24 cellular contexts compared by ENCODE assay signal in genomic region chr10:122204691-122205489, GRCh38.
DNase-seq lines count a peak whose midpoint lies in the region; ATAC-seq and TF ChIP-seq lines count a peak whose summit lies in the region.
"Had no signal": no experiment of that assay in that cellular context is flagged by ENCODE, and none has a peak within 500 bp of the region (broad histone marks: within the 10 kb centered on the region; RNA-seq: fewer than 3 reads in every experiment).

No MANE protein-coding gene starts in this region.

- intact Hi-C loops in naive thymus-derived CD4-positive, alpha-beta T cell (cut with micrococcal nuclease), result no loop called here

- H3K27me3 Mint-ChIP-seq in HFFc6 (ENCODE audit: insufficient read depth) (peaks cover 2% of the 10 kb centered on the region; the same call in 1 of the 2 replicates), endothelial cell (ENCODE audit: unreplicated experiment) (peaks cover 3% of the 10 kb centered on the region)
- H3K27me3 Mint-ChIP-seq in naive thymus-derived CD4-positive, alpha-beta T cell, result peaks cover 0 to 9% (median 0%) of the 10 kb centered on the region in 5 donors
- H3K27me3 Mint-ChIP-seq: activated naive CD4-positive, alpha-beta T cell treated with anti-CD3 and anti-CD28 coated beads, Interleukin-2, amount 10 ng/mL, durations not matched to agents 7 days and 5 days had no signal

- no peaks in the 10 kb centered on the region for H3K4me1 ChIP-seq in naive thymus-derived CD4-positive, alpha-beta T cell (ENCODE audit: control insufficient read depth in 2 of 2, insufficient read depth in 2 of 2, low read length in 2 of 2)
- H3K4me1 ChIP-seq: foreskin keratinocyte had no signal

- no peak overlapping the region for H3K27ac ChIP-seq in naive thymus-derived CD4-positive, alpha-beta T cell (ENCODE audit: low read depth, low read length)
- H3K27ac ChIP-seq: coronary artery, foreskin keratinocyte, spleen had no signal

- no peaks in the 10 kb centered on the region for H3K27me3 ChIP-seq in naive thymus-derived CD4-positive, alpha-beta T cell (ENCODE audit: control insufficient read depth in 2 of 2, insufficient read depth in 2 of 2, low read length in 2 of 2)
- H3K27me3 ChIP-seq: foreskin keratinocyte, spleen had no signal

- peaks cover under 1% of the 10 kb centered on the region for H3K36me3 Mint-ChIP-seq in HFFc6 (ENCODE audit: low read depth)
- H3K36me3 Mint-ChIP-seq in endothelial cell (ENCODE audit: low read depth, unreplicated experiment), result peaks cover 15% of the 10 kb centered on the region
- H3K36me3 Mint-ChIP-seq in naive thymus-derived CD4-positive, alpha-beta T cell, result no peaks in the 10 kb centered on the region
- H3K36me3 Mint-ChIP-seq: activated naive CD4-positive, alpha-beta T cell treated with anti-CD3 and anti-CD28 coated beads, Interleukin-2, amount 10 ng/mL, durations not matched to agents 7 days and 5 days; CD14-positive monocyte; immature natural killer cell; natural killer cell treated with Interleukin-12 subunit alpha and Interleukin-12 subunit beta and Interleukin-15 and Interleukin-18, amount 100 ng/mL, for 72 hours had no signal

- H3K9me3 Mint-ChIP-seq in HFFc6 (no peaks in the 10 kb centered on the region), endothelial cell (ENCODE audit: unreplicated experiment) (no peaks in the 10 kb centered on the region)
- peaks cover 0 to 8% (median 0%) of the 10 kb centered on the region in 11 donors for H3K9me3 Mint-ChIP-seq in naive thymus-derived CD4-positive, alpha-beta T cell
- H3K9me3 Mint-ChIP-seq: activated naive CD4-positive, alpha-beta T cell treated with anti-CD3 and anti-CD28 coated beads, Interleukin-2, amount 10 ng/mL, durations not matched to agents 7 days and 5 days; activated T-helper 1 cell treated with anti-CD3 and anti-CD28 coated beads, Interleukin-12 subunit alpha, Interleukin-12 subunit beta, Interleukin-2, Interleukin-4 antibody, amounts not matched to agents 30 ng/mL and 10 ng/mL and 1 ng/mL, durations not matched to agents 14 hours and 24 hours and 36 hours; immature natural killer cell; natural killer cell treated with Interleukin-12 subunit alpha and Interleukin-12 subunit beta and Interleukin-15 and Interleukin-18, amount 100 ng/mL, for 72 hours had no signal

- DNase-seq in AG10803 (ENCODE audit: low read depth) (no peak), HFFc6 (no peak), endothelial cell (ENCODE audit: low spot score) (no peak), myocyte (ENCODE audit: low read depth) (peak; percentile 6), midbrain (lab: John Stamatoyannopoulos, UW) (no peak)
- DNase-seq in naive thymus-derived CD4-positive, alpha-beta T cell, result no peak
- DNase-seq: activated CD4-positive, alpha-beta T cell treated with anti-CD3 and anti-CD28 coated beads, Interleukin-2, amount 50 U/mL, for 4 hours; activated naive CD4-positive, alpha-beta T cell treated with anti-CD3 and anti-CD28 coated beads, Interleukin-2, amount 10 ng/mL, durations not matched to agents 7 days and 5 days; amniotic stem cell; DMS79; effector memory CD4-positive, alpha-beta T cell; foreskin keratinocyte; hypothalamus; immature natural killer cell; NCI-H1694 treated with DMSO at 0.1 percent for 48 hours; NCI-H2171; NCI-H510A treated with DMSO at 0.1 percent for 48 hours; spleen had no signal

- POLR2A ChIA-PET in naive thymus-derived CD4-positive, alpha-beta T cell (lab: Charles Lee), result no interaction called here

- H3K4me3 Mint-ChIP-seq in HFFc6, result no peak overlapping the region
- H3K4me3 Mint-ChIP-seq in endothelial cell (ENCODE audit: unreplicated experiment), result peak overlapping the region; percentile 34
- H3K4me3 Mint-ChIP-seq in naive thymus-derived CD4-positive, alpha-beta T cell, result no peak overlapping the region
- H3K4me3 Mint-ChIP-seq: activated naive CD4-positive, alpha-beta T cell treated with anti-CD3 and anti-CD28 coated beads, Interleukin-2, amount 10 ng/mL, durations not matched to agents 7 days and 5 days; activated T-helper 1 cell treated with anti-CD3 and anti-CD28 coated beads, Interleukin-12 subunit alpha, Interleukin-12 subunit beta, Interleukin-2, Interleukin-4 antibody, amounts not matched to agents 30 ng/mL and 10 ng/mL and 1 ng/mL, durations not matched to agents 14 hours and 24 hours and 36 hours; CD14-positive monocyte; immature natural killer cell; natural killer cell treated with Interleukin-12 subunit alpha and Interleukin-12 subunit beta and Interleukin-15 and Interleukin-18, amount 100 ng/mL, for 72 hours had no signal

- no peak for ATAC-seq in GM18907 (IDR thresholded peaks at IDR 0.05; ENCODE audit: unreplicated experiment)
- ATAC-seq in naive thymus-derived CD4-positive, alpha-beta T cell, result no peak
- ATAC-seq in GM19463 (IDR thresholded peaks at IDR 0.05; ENCODE audit: unreplicated experiment), result no peak
- ATAC-seq: foreskin keratinocyte had no signal

- H3K27ac Mint-ChIP-seq in HFFc6, result no peak overlapping the region
- no peak overlapping the region for H3K27ac Mint-ChIP-seq in endothelial cell (ENCODE audit: unreplicated experiment)
- no peak overlapping the region for H3K27ac Mint-ChIP-seq in naive thymus-derived CD4-positive, alpha-beta T cell
- H3K27ac Mint-ChIP-seq: activated naive CD4-positive, alpha-beta T cell treated with anti-CD3 and anti-CD28 coated beads, Interleukin-2, amount 10 ng/mL, durations not matched to agents 7 days and 5 days; activated T-helper 1 cell treated with anti-CD3 and anti-CD28 coated beads, Interleukin-12 subunit alpha, Interleukin-12 subunit beta, Interleukin-2, Interleukin-4 antibody, amounts not matched to agents 30 ng/mL and 10 ng/mL and 1 ng/mL, durations not matched to agents 14 hours and 24 hours and 36 hours; CD14-positive monocyte; immature natural killer cell; natural killer cell treated with Interleukin-12 subunit alpha and Interleukin-12 subunit beta and Interleukin-15 and Interleukin-18, amount 100 ng/mL, for 72 hours had no signal

- H3K4me1 Mint-ChIP-seq in HFFc6 (ENCODE audit: low read depth) (peaks cover 17% of the 10 kb centered on the region), endothelial cell (ENCODE audit: unreplicated experiment) (peaks cover 31% of the 10 kb centered on the region)
- no peaks in the 10 kb centered on the region for H3K4me1 Mint-ChIP-seq in naive thymus-derived CD4-positive, alpha-beta T cell
- H3K4me1 Mint-ChIP-seq: activated naive CD4-positive, alpha-beta T cell treated with anti-CD3 and anti-CD28 coated beads, Interleukin-2, amount 10 ng/mL, durations not matched to agents 7 days and 5 days; CD14-positive monocyte; immature natural killer cell had no signal

- no peak overlapping the region for H3K4me3 ChIP-seq in AG10803 (ENCODE audit: low read length)
- no peak overlapping the region for H3K4me3 ChIP-seq in naive thymus-derived CD4-positive, alpha-beta T cell (ENCODE audit: low read length)
- H3K4me3 ChIP-seq: coronary artery, spleen had no signal

- no peaks in the 10 kb centered on the region for H3K36me3 ChIP-seq in naive thymus-derived CD4-positive, alpha-beta T cell (ENCODE audit: control insufficient read depth in 2 of 3, insufficient read depth in 3 of 3, low read length in 3 of 3)
- H3K36me3 ChIP-seq: spleen had no signal

- no peaks in the 10 kb centered on the region for H3K9me3 ChIP-seq in naive thymus-derived CD4-positive, alpha-beta T cell (ENCODE audit: control insufficient read depth in 2 of 3, low read length in 3 of 3)
- H3K9me3 ChIP-seq: spleen had no signal

- TF ChIP-seq CTCF in AG10803 (conservative IDR thresholded peaks at IDR 0.05; ENCODE audit: low read length) (0 out of 2 replicates have a peak, but pooled peaks have one; percentile 9), HFFc6 (IDR thresholded peaks at IDR 0.05) (peak; percentile 30; the same call in 1 of the 2 replicates), endothelial cell (IDR thresholded peaks at IDR 0.05; ENCODE audit: unreplicated experiment) (no peak)

- CTCF ChIA-PET in naive thymus-derived CD4-positive, alpha-beta T cell (lab: Charles Lee), result interaction anchor here (0.6 kb wide), 1 partner anchor 644 kb away, joined by 4 read pairs; no protein-coding TSS in a partner anchor
